In the genomic region with DNA sequence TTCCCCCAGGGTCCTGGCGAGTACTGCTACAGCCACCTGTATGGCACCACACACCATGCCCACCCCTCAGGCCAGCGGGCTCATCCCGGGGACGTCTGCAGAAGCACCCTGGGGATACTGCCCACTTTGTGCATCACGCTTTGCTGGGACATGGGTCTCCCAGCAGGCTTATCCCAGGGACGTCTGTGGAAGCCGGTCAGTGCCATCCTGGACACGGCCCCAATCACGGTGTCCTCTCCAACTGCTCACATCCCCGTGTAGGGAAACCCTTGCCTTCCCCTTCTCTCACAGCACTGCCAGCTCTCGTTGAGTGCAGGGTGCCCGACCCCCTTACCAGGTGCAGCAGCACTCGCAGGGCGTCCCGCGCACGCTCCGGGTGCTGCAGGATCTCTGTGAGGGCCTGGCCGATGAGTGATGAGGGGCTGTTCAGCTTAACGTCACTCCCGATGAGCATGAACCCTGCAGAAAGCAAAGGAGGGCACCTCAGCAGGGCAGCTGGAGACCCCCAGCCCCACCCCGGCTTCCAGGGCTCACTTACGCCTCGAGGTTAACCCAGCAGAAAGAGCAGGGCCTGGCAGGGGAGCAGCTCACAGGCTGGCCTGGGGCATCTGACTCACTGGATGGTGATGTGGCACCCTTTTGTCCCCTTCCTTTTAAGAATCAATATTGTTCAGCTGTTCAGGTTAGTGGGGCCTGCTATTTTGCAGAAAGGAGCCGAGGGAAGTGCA, we compare ENCODE assay signal across 13 cellular contexts.
"Had no signal": no experiment of that assay in that cellular context is flagged by ENCODE, and none has a peak within 500 bp of the region (broad histone marks: within the 10 kb centered on the region; RNA-seq: fewer than 3 reads in every experiment).

No MANE protein-coding gene starts in this region.

- H3K27ac Mint-ChIP-seq: activated CD4-positive, alpha-beta memory T cell treated with anti-CD3 and anti-CD28 coated beads for 36 hours; activated T-cell treated with anti-CD3 and anti-CD28 coated beads, Interleukin-2, amount 50 U/mL, for 72 hours; dendritic cell treated with granulocyte-macrophage colony-stimulating factor and Interleukin-4, amounts not matched to agents 40 ng/mL and 50 ng/mL, for 4 days had no signal

- H3K27ac ChIP-seq: adrenal gland, body of pancreas, pancreas, thyroid gland had no signal

- ATAC-seq: activated T-cell treated with anti-CD3 and anti-CD28 coated beads, Interleukin-2, amount 50 U/mL, for 72 hours; body of pancreas; pancreas had no signal

- H3K36me3 Mint-ChIP-seq: activated CD4-positive, alpha-beta memory T cell treated with anti-CD3 and anti-CD28 coated beads for 36 hours had no signal

- H3K9me3 ChIP-seq: adrenal gland, body of pancreas, pancreas, thyroid gland had no signal

- H3K4me1 Mint-ChIP-seq: central memory CD8-positive, alpha-beta T cell had no signal

- H3K4me3 Mint-ChIP-seq: activated CD4-positive, alpha-beta memory T cell treated with anti-CD3 and anti-CD28 coated beads for 36 hours; activated T-cell treated with anti-CD3 and anti-CD28 coated beads, Interleukin-2, amount 50 U/mL, for 72 hours; central memory CD8-positive, alpha-beta T cell; dendritic cell treated with granulocyte-macrophage colony-stimulating factor and Interleukin-4, amounts not matched to agents 40 ng/mL and 50 ng/mL, for 4 days had no signal

- H3K27me3 Mint-ChIP-seq: activated CD4-positive, alpha-beta memory T cell treated with anti-CD3 and anti-CD28 coated beads for 36 hours; central memory CD8-positive, alpha-beta T cell; dendritic cell treated with granulocyte-macrophage colony-stimulating factor and Interleukin-4, amounts not matched to agents 40 ng/mL and 50 ng/mL, for 4 days had no signal

- H3K36me3 ChIP-seq: pancreas had no signal

- H3K27me3 ChIP-seq: adrenal gland, body of pancreas, pancreas, thyroid gland had no signal

- DNase-seq: activated CD4-positive, alpha-beta memory T cell treated with anti-CD3 and anti-CD28 coated beads for 36 hours; activated CD4-positive, alpha-beta T cell treated with anti-CD3 and anti-CD28 coated beads for 1 hour; activated naive CD4-positive, alpha-beta T cell; activated T-cell treated with anti-CD3 and anti-CD28 coated beads, Interleukin-2, amount 50 U/mL, for 72 hours; adrenal gland; hippocampal formation; mesenchymal stem cell; small intestine; thyroid gland had no signal

- H3K4me1 ChIP-seq: adrenal gland, body of pancreas, pancreas, thyroid gland had no signal

- H3K9me3 Mint-ChIP-seq: activated CD4-positive, alpha-beta memory T cell treated with anti-CD3 and anti-CD28 coated beads for 36 hours; activated T-cell treated with anti-CD3 and anti-CD28 coated beads, Interleukin-2, amount 50 U/mL, for 72 hours; central memory CD8-positive, alpha-beta T cell; dendritic cell treated with granulocyte-macrophage colony-stimulating factor and Interleukin-4, amounts not matched to agents 40 ng/mL and 50 ng/mL, for 4 days had no signal

- H3K4me3 ChIP-seq: adrenal gland, body of pancreas, pancreas, thyroid gland had no signal
